ENCODE assay signal across 20 cellular contexts in the genomic region with DNA sequence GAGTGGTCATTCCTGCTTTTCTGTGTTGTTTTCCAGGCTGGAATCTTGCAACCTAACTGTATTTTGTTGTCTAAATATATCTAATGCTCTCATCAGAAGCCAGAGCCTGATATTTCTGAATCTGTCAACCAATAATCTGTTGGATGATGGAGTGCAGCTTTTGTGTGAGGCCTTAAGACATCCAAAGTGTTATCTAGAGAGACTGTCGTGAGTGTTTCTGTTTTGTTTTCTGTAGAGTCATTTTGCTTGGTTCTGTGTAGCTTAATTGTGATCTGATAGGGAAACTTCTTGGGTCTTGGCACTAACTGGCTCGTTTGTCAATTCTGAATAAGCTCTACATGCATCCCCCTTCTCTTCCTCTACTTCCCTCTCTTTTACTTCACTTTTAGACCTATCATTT. TPM values are rescaled to one million over a fixed set of nuclear protein-coding genes. Genes with fewer than 3 reads are reported as not detected.
DNase-seq lines count a peak whose midpoint lies in the region; ATAC-seq, FAIRE-seq and TF ChIP-seq lines count a peak whose summit lies in the region.
"Had no signal": no experiment of that assay in that cellular context is flagged by ENCODE, and none has a peak within 500 bp of the region (broad histone marks: within the 10 kb centered on the region; RNA-seq: fewer than 3 reads in every experiment).

No MANE protein-coding gene starts in this region.

- no peak overlapping the region for H3K14ac ChIP-seq in neuronal stem cell (ENCODE audit: low read length)

- H3K4me3 ChIP-seq in right atrium auricular region: no peak overlapping the region
- H3K4me3 ChIP-seq in fibroblast of the aortic adventitia (ENCODE audit: low read depth, low read length): no peak overlapping the region
- H3K4me3 ChIP-seq in neuronal stem cell (ENCODE audit: low read length in 2 of 2): no peak overlapping the region
- no peak overlapping the region for H3K4me3 ChIP-seq in small intestine (ENCODE audit: low read depth in 1 of 2, low read length in 2 of 2)

- no peak overlapping the region for H3K4me3 Mint-ChIP-seq in activated CD4-positive, alpha-beta T cell treated with anti-CD3 and anti-CD28 coated beads for 36 hours
- H3K4me3 Mint-ChIP-seq: CD14-positive monocyte had no signal

- H3K9me3 Mint-ChIP-seq in activated CD4-positive, alpha-beta T cell treated with anti-CD3 and anti-CD28 coated beads for 36 hours (ENCODE audit: low read depth): no peaks in the 10 kb centered on the region
- H3K9me3 Mint-ChIP-seq: CD14-positive monocyte had no signal

- POLR2A ChIA-PET in activated CD4-positive, alpha-beta T cell treated with anti-CD3 and anti-CD28 coated beads for 36 hours (lab: Charles Lee): no interaction called here

- ATAC-seq in Right ventricle myocardium superior (ENCODE audit: poor library complexity) (peak; percentile 20), HG03139 (IDR thresholded peaks at IDR 0.05; ENCODE audit: unreplicated experiment) (no peak), GM21576 (IDR thresholded peaks at IDR 0.05; ENCODE audit: unreplicated experiment) (no peak)
- no peak for ATAC-seq in activated CD4-positive, alpha-beta T cell treated with anti-CD3 and anti-CD28 coated beads for 36 hours

- no peak overlapping the region for H2BK12ac ChIP-seq in neuronal stem cell (ENCODE audit: low read length)

- H3K27me3 ChIP-seq in right atrium auricular region: no peaks in the 10 kb centered on the region
- no peaks in the 10 kb centered on the region for H3K27me3 ChIP-seq in neuronal stem cell (ENCODE audit: control insufficient read depth in 3 of 3, insufficient read depth in 3 of 3, low read depth in 1 of 3, low read length in 3 of 3)
- no peaks in the 10 kb centered on the region for H3K27me3 ChIP-seq in small intestine (ENCODE audit: control insufficient read depth in 2 of 2, insufficient read depth in 2 of 2, low read length in 2 of 2)

- H4K91ac ChIP-seq in neuronal stem cell (ENCODE audit: low read depth, low read length, poor library complexity): no peak overlapping the region

- no peak overlapping the region for H3K18ac ChIP-seq in neuronal stem cell (ENCODE audit: low read length)

- H3K79me1 ChIP-seq in neuronal stem cell (ENCODE audit: low read depth, low read length): no peaks in the 10 kb centered on the region

- peak overlapping the region; percentile 75 for H2AFZ ChIP-seq in neuronal stem cell (ENCODE audit: low read length)

- H4K8ac ChIP-seq in neuronal stem cell (ENCODE audit: low read depth, low read length): no peak overlapping the region

- FAIRE-seq in small intestine (lab: Jason Lieb, UNC): no peak
- FAIRE-seq: RCC 7860 had no signal

- no peak for DNase-seq in Right ventricle myocardium superior
- no peak for DNase-seq in right atrium auricular region (ENCODE audit: low spot score)
- DNase-seq in fibroblast of the aortic adventitia (ENCODE audit: low read depth): peak; percentile 6
- no peak for DNase-seq in neuronal stem cell (ENCODE audit: low spot score)
- no peak for DNase-seq in activated CD4-positive, alpha-beta T cell treated with anti-CD3 and anti-CD28 coated beads for 36 hours
- no peak for DNase-seq in small intestine
- DNase-seq: 8988T, DMS79 treated with DMSO at 0.1 percent for 48 hours, HCEC 1CT, NCI-H1105, NCI-H2081, NCI-H2171 treated with DMSO at 0.1 percent for 48 hours, NCI-H446, NCI-H526 treated with DMSO at 0.1 percent for 48 hours, SHP77 had no signal

- no peak overlapping the region for H3K23ac ChIP-seq in neuronal stem cell (ENCODE audit: low read depth, low read length, poor library complexity)

- no peak overlapping the region for H2BK5ac ChIP-seq in neuronal stem cell (ENCODE audit: low read length)

- no peaks in the 10 kb centered on the region for H3K36me3 Mint-ChIP-seq in activated CD4-positive, alpha-beta T cell treated with anti-CD3 and anti-CD28 coated beads for 36 hours (ENCODE audit: low read depth)
- H3K36me3 Mint-ChIP-seq: CD14-positive monocyte had no signal

- peaks cover 7% of the 10 kb centered on the region for H3K27me3 Mint-ChIP-seq in activated CD4-positive, alpha-beta T cell treated with anti-CD3 and anti-CD28 coated beads for 36 hours

- no peak for TF ChIP-seq CTCF in right atrium auricular region (IDR thresholded peaks at IDR 0.05)
- TF ChIP-seq CTCF in fibroblast of the aortic adventitia (IDR thresholded peaks at IDR 0.05; ENCODE audit: insufficient read depth, low read length): no peak

- H3K27ac ChIP-seq in right atrium auricular region: peak overlapping the region in 1 of 2 donors; percentile 38
- no peak overlapping the region for H3K27ac ChIP-seq in neuronal stem cell (replicated peaks; ENCODE audit: low read length)
- no peak overlapping the region for H3K27ac ChIP-seq in small intestine (ENCODE audit: low read depth in 1 of 2, low read length in 1 of 2)

- no peaks in the 10 kb centered on the region for H3K4me1 Mint-ChIP-seq in activated CD4-positive, alpha-beta T cell treated with anti-CD3 and anti-CD28 coated beads for 36 hours
- H3K4me1 Mint-ChIP-seq: CD14-positive monocyte had no signal

- no peaks in the 10 kb centered on the region for H3K36me3 ChIP-seq in right atrium auricular region
- H3K36me3 ChIP-seq in neuronal stem cell (replicated peaks in 1 of 2; ENCODE audit: control insufficient read depth in 2 of 2, insufficient read depth in 2 of 2, low read length in 2 of 2): no peaks in the 10 kb centered on the region
- H3K36me3 ChIP-seq in small intestine (ENCODE audit: control insufficient read depth in 2 of 2, insufficient read depth in 2 of 2, low read length in 2 of 2): no peaks in the 10 kb centered on the region

- H3K4me1 ChIP-seq in right atrium auricular region (peaks cover 0 to 7% of the 10 kb centered on the region in 2 donors), neuronal stem cell (ENCODE audit: control insufficient read depth in 2 of 2, insufficient read depth in 1 of 2, low read depth in 1 of 2, low read length in 2 of 2) (no peaks in the 10 kb centered on the region), small intestine (ENCODE audit: control insufficient read depth in 2 of 2, insufficient read depth in 1 of 2, low read depth in 1 of 2, low read length in 1 of 2) (no peaks in the 10 kb centered on the region)

- no peak overlapping the region for H3K27ac Mint-ChIP-seq in activated CD4-positive, alpha-beta T cell treated with anti-CD3 and anti-CD28 coated beads for 36 hours
- H3K27ac Mint-ChIP-seq: CD14-positive monocyte had no signal

- no peak overlapping the region for H2AK5ac ChIP-seq in neuronal stem cell (ENCODE audit: low read depth, low read length)

- H3K4me2 ChIP-seq in neuronal stem cell (ENCODE audit: insufficient read depth, low read length, poor library complexity, severe bottlenecking): no peak overlapping the region

- H2BK120ac ChIP-seq in neuronal stem cell (ENCODE audit: low read depth, low read length): no peak overlapping the region

- WGBS in neuronal stem cell (ENCODE audit: extremely low coverage in 2 of 2, insufficient read length in 2 of 2, insufficient replicate concordance in 1 of 2), 2 donors: no CpG with 5 or more reads among the region's 2 CpGs
- WGBS in small intestine, 3 donors: 15 to 29% (median 21%) methylated on average over 2 of the region's 2 CpGs

- H3K9ac ChIP-seq in neuronal stem cell (ENCODE audit: low read depth, low read length, poor library complexity): no peak overlapping the region

- H2BK15ac ChIP-seq in neuronal stem cell (ENCODE audit: low read length): no peak overlapping the region

- intact Hi-C loops in Right ventricle myocardium superior (cut with DNase I): no loop called here
- intact Hi-C loops in activated CD4-positive, alpha-beta T cell treated with anti-CD3 and anti-CD28 coated beads for 36 hours (cut with DNase I, micrococcal nuclease): no loop called here

- H3K9me3 ChIP-seq in right atrium auricular region (no peaks in the 10 kb centered on the region), neuronal stem cell (replicated peaks in 1 of 2; ENCODE audit: control insufficient read depth in 2 of 2, insufficient read depth in 1 of 2, low read depth in 1 of 2, low read length in 2 of 2) (no peaks in the 10 kb centered on the region), small intestine (ENCODE audit: control insufficient read depth, low read depth) (no peaks in the 10 kb centered on the region)

- no peak overlapping the region for H3K4ac ChIP-seq in neuronal stem cell (ENCODE audit: low read length)

- CTCF ChIA-PET in activated CD4-positive, alpha-beta T cell treated with anti-CD3 and anti-CD28 coated beads for 36 hours (lab: Charles Lee): interaction anchor here (0.6 to 1.1 kb wide), 5 partner anchors 12 to 834 kb away, joined by 3 read pairs; no protein-coding TSS in a partner anchor

RNA-seq across cellular contexts. Expression of a gene that starts 31.2 kb away (rescaled TPM):
- not detected for total RNA-seq in Right ventricle myocardium superior
- not detected for total RNA-seq in right atrium auricular region
- total RNA-seq in fibroblast of the aortic adventitia (ENCODE audit: low replicate concordance): not detected in 2 replicates
- polyA plus RNA-seq in neuronal stem cell (2013, experiment 1 of 2): 0.04 TPM
- polyA plus RNA-seq in neuronal stem cell (2013, experiment 2 of 2): 0.06 TPM
- total RNA-seq in activated CD4-positive, alpha-beta T cell treated with anti-CD3 and anti-CD28 coated beads for 36 hours: not detected
- polyA plus RNA-seq in small intestine: under 1 TPM in 1 of 3 donors, not detected in 2; 0.06 TPM
- polyA plus RNA-seq: AG04450, CD14-positive monocyte had no signal

RNA-seq across cellular contexts. Expression of a gene that starts 37.4 kb away (rescaled TPM):
- total RNA-seq in Right ventricle myocardium superior (not detected), right atrium auricular region (not detected), fibroblast of the aortic adventitia (ENCODE audit: low replicate concordance) (0.18 TPM in 1 of 2 replicates, not detected in the other)
- 0.20 TPM for polyA plus RNA-seq in neuronal stem cell (2013, experiment 1 of 2)
- polyA plus RNA-seq in neuronal stem cell (2013, experiment 2 of 2): 0.22 TPM
- under 1 TPM; 0.11 to 0.21 TPM for total RNA-seq in activated CD4-positive, alpha-beta T cell treated with anti-CD3 and anti-CD28 coated beads for 36 hours
- polyA plus RNA-seq in small intestine: under 1 TPM in 1 of 3 donors, not detected in 2; 0.03 TPM
- polyA plus RNA-seq: CD14-positive monocyte had no signal

RNA-seq across cellular contexts. Expression of a gene that starts 37.5 kb away (rescaled TPM):
- total RNA-seq in Right ventricle myocardium superior: 1.9 TPM
- 1 to 10 TPM in 1 of 2 donors, under 1 TPM in 1; 0.74 to 1.3 TPM for total RNA-seq in right atrium auricular region
- total RNA-seq in fibroblast of the aortic adventitia (ENCODE audit: low replicate concordance): 2.9 and 5.2 TPM in 2 replicates
- 5.2 TPM for polyA plus RNA-seq in neuronal stem cell (2013, experiment 1 of 2)
- polyA plus RNA-seq in neuronal stem cell (2013, experiment 2 of 2): 5.5 TPM
- total RNA-seq in activated CD4-positive, alpha-beta T cell treated with anti-CD3 and anti-CD28 coated beads for 36 hours: not detected
- polyA plus RNA-seq in small intestine: under 1 TPM in 2 of 3 donors, not detected in 1; 0.27 to 0.97 TPM
- polyA plus RNA-seq: CD14-positive monocyte had no signal
